In genomic region chr3:179694731-179695130, GRCh38 we compare ENCODE assay signal across 38 cellular contexts.
"Had no signal": no experiment of that assay in that cellular context is flagged by ENCODE, and none has a peak within 500 bp of the region (broad histone marks: within the 10 kb centered on the region; RNA-seq: fewer than 3 reads in every experiment).

No MANE protein-coding gene starts in this region.

- H3K9me3 Mint-ChIP-seq: activated CD4-positive, alpha-beta memory T cell treated with anti-CD3 and anti-CD28 coated beads for 36 hours; activated CD4-positive, alpha-beta T cell treated with anti-CD3 and anti-CD28 coated beads, Interleukin-2, amount 10 ng/mL, durations not matched to agents 24 days and 14 days; activated naive CD4-positive, alpha-beta T cell treated with anti-CD3 and anti-CD28 coated beads, Interleukin-2, amount 10 ng/mL, durations not matched to agents 7 days and 5 days; activated naive CD4-positive, alpha-beta T cell treated with anti-CD3 and anti-CD28 coated beads, Interleukin-2, amount 50 U/mL, for 24 hours; activated naive CD8-positive, alpha-beta T cell treated with anti-CD3 and anti-CD28 coated beads, Interleukin-2, amount 10 ng/mL, durations not matched to agents 7 days and 5 days; activated naive CD8-positive, alpha-beta T cell treated with anti-CD3 and anti-CD28 coated beads, Interleukin-2, amount 50 U/mL, for 24 hours; activated T-cell treated with anti-CD3 and anti-CD28 coated beads, Interleukin-2, amount 50 U/mL, for 24 hours; activated T-helper 2 cell treated with anti-CD3 and anti-CD28 coated beads, Interferon-gamma antibody, Interleukin-2, Interleukin-4, amounts not matched to agents 10 μg/mL and 5 μg/mL and 100 μg/mL, durations not matched to agents 14 hours and 24 hours and 36 hours; brain; central memory CD8-positive, alpha-beta T cell; T-helper 1 cell treated with Interleukin-12 subunit alpha and Interleukin-12 subunit beta and Interleukin-4 antibody, amounts not matched to agents 30 μg/mL and 1 μg/mL, for 36 hours; T-helper 2 cell treated with Interferon-gamma antibody and Interleukin-4, amounts not matched to agents 5 μg/mL and 100 μg/mL, for 36 hours had no signal

- DNase-seq: activated CD4-positive, alpha-beta memory T cell treated with anti-CD3 and anti-CD28 coated beads for 36 hours; activated CD4-positive, alpha-beta T cell treated with anti-CD3 and anti-CD28 coated beads for 4 hours; activated CD4-positive, alpha-beta T cell treated with anti-CD3 and anti-CD28 coated beads, Interleukin-2, amount 10 ng/mL, durations not matched to agents 24 days and 14 days; activated CD4-positive, alpha-beta T cell treated with anti-CD3 and anti-CD28 coated beads, Interleukin-2, amount 50 U/mL, for 1 hour; activated CD4-positive, alpha-beta T cell treated with anti-CD3 and anti-CD28 coated beads, Interleukin-2, amount 50 U/mL, for 4 hours; activated CD4-positive, CD25-positive, alpha-beta regulatory T cell; activated CD8-positive, alpha-beta memory T cell treated with anti-CD3 and anti-CD28 coated beads for 24 hours; activated CD8-positive, alpha-beta memory T cell treated with anti-CD3 and anti-CD28 coated beads, Interleukin-2, amount 10 ng/mL, durations not matched to agents 7 days and 5 days; activated CD8-positive, alpha-beta memory T cell treated with anti-CD3 and anti-CD28 coated beads, Interleukin-2, amount 50 U/mL, for 48 hours; activated CD8-positive, alpha-beta T cell treated with anti-CD3 and anti-CD28 coated beads, Interleukin-2, amount 10 ng/mL, durations not matched to agents 7 days and 5 days; activated effector memory CD4-positive, alpha-beta T cell treated with Interleukin-2 at 50 U/mL for 16 hours; activated gamma-delta T cell; activated naive CD4-positive, alpha-beta T cell treated with anti-CD3 and anti-CD28 coated beads, Interleukin-2, amount 10 ng/mL, durations not matched to agents 7 days and 5 days; activated naive CD4-positive, alpha-beta T cell treated with Interleukin-2 at 50 U/mL for 16 hours; activated naive CD8-positive, alpha-beta T cell treated with anti-CD3 and anti-CD28 coated beads, Interleukin-2, amount 10 ng/mL, durations not matched to agents 7 days and 5 days; activated naive CD8-positive, alpha-beta T cell treated with anti-CD3 and anti-CD28 coated beads, Interleukin-2, amount 50 U/mL, for 24 hours; activated T-cell treated with anti-CD3 and anti-CD28 coated beads, Interleukin-2, amount 50 U/mL, for 24 hours; activated T-cell treated with anti-CD3 and anti-CD28 coated beads, Interleukin-2, amount 50 U/mL, for 48 hours; amygdala; anterior cingulate cortex; caudate nucleus; cerebellar nuclear complex; T-helper 1 cell; T-helper 2 cell; T-helper 9 cell had no signal

- ATAC-seq: activated CD4-positive, CD25-positive, alpha-beta regulatory T cell treated with anti-CD3 and anti-CD28 coated beads, Interleukin-2, amount 50 U/mL, for 24 hours; activated CD8-positive, alpha-beta memory T cell treated with anti-CD3 and anti-CD28 coated beads, Interleukin-2, amount 10 ng/mL, durations not matched to agents 7 days and 5 days; activated CD8-positive, alpha-beta T cell treated with anti-CD3 and anti-CD28 coated beads, Interleukin-2, amount 10 ng/mL, durations not matched to agents 7 days and 5 days; activated naive CD8-positive, alpha-beta T cell treated with anti-CD3 and anti-CD28 coated beads, Interleukin-2, amount 50 U/mL, for 24 hours had no signal

- H3K4me1 Mint-ChIP-seq: activated CD4-positive, alpha-beta T cell treated with anti-CD3 and anti-CD28 coated beads, Interleukin-2, amount 10 ng/mL, durations not matched to agents 24 days and 14 days; activated naive CD4-positive, alpha-beta T cell treated with anti-CD3 and anti-CD28 coated beads, Interleukin-2, amount 10 ng/mL, durations not matched to agents 7 days and 5 days; activated naive CD4-positive, alpha-beta T cell treated with anti-CD3 and anti-CD28 coated beads, Interleukin-2, amount 50 U/mL, for 24 hours; activated naive CD8-positive, alpha-beta T cell treated with anti-CD3 and anti-CD28 coated beads, Interleukin-2, amount 10 ng/mL, durations not matched to agents 7 days and 5 days; activated naive CD8-positive, alpha-beta T cell treated with anti-CD3 and anti-CD28 coated beads, Interleukin-2, amount 50 U/mL, for 24 hours; brain; central memory CD8-positive, alpha-beta T cell had no signal

- H3K27ac ChIP-seq: ascending aorta, cardiac muscle cell, VCaP had no signal

- H3K27me3 ChIP-seq: ascending aorta, cardiac muscle cell had no signal

- H3K36me3 ChIP-seq: ascending aorta had no signal

- H3K4me3 ChIP-seq: ascending aorta, cardiac muscle cell had no signal

- FAIRE-seq: bronchial epithelial cell, TTC549 had no signal

- H3K4me3 Mint-ChIP-seq: activated CD4-positive, alpha-beta memory T cell treated with anti-CD3 and anti-CD28 coated beads for 36 hours; activated CD4-positive, alpha-beta T cell treated with anti-CD3 and anti-CD28 coated beads, Interleukin-2, amount 10 ng/mL, durations not matched to agents 24 days and 14 days; activated CD8-positive, alpha-beta memory T cell treated with anti-CD3 and anti-CD28 coated beads, Interleukin-2, amount 10 ng/mL, durations not matched to agents 7 days and 5 days; activated CD8-positive, alpha-beta T cell treated with anti-CD3 and anti-CD28 coated beads, Interleukin-2, amount 10 ng/mL, durations not matched to agents 7 days and 5 days; activated naive CD4-positive, alpha-beta T cell treated with anti-CD3 and anti-CD28 coated beads, Interleukin-2, amount 10 ng/mL, durations not matched to agents 7 days and 5 days; activated naive CD4-positive, alpha-beta T cell treated with anti-CD3 and anti-CD28 coated beads, Interleukin-2, amount 50 U/mL, for 24 hours; activated naive CD8-positive, alpha-beta T cell; activated naive CD8-positive, alpha-beta T cell treated with anti-CD3 and anti-CD28 coated beads, Interleukin-2, amount 10 ng/mL, durations not matched to agents 7 days and 5 days; activated naive CD8-positive, alpha-beta T cell treated with anti-CD3 and anti-CD28 coated beads, Interleukin-2, amount 50 U/mL, for 24 hours; activated T-cell treated with anti-CD3 and anti-CD28 coated beads, Interleukin-2, amount 50 U/mL, for 24 hours; brain; central memory CD8-positive, alpha-beta T cell; T-helper 1 cell treated with Interleukin-12 subunit alpha and Interleukin-12 subunit beta and Interleukin-4 antibody, amounts not matched to agents 30 μg/mL and 1 μg/mL, for 36 hours; T-helper 2 cell treated with Interferon-gamma antibody and Interleukin-4, amounts not matched to agents 5 μg/mL and 100 μg/mL, for 36 hours had no signal

- H3K9me3 ChIP-seq: ascending aorta had no signal

- H3K27me3 Mint-ChIP-seq: activated CD4-positive, alpha-beta memory T cell treated with anti-CD3 and anti-CD28 coated beads for 36 hours; activated CD4-positive, alpha-beta T cell treated with anti-CD3 and anti-CD28 coated beads, Interleukin-2, amount 10 ng/mL, durations not matched to agents 24 days and 14 days; activated CD8-positive, alpha-beta memory T cell treated with anti-CD3 and anti-CD28 coated beads, Interleukin-2, amount 10 ng/mL, durations not matched to agents 7 days and 5 days; activated naive CD4-positive, alpha-beta T cell treated with anti-CD3 and anti-CD28 coated beads, Interleukin-2, amount 10 ng/mL, durations not matched to agents 7 days and 5 days; activated naive CD4-positive, alpha-beta T cell treated with anti-CD3 and anti-CD28 coated beads, Interleukin-2, amount 50 U/mL, for 24 hours; activated naive CD8-positive, alpha-beta T cell; activated naive CD8-positive, alpha-beta T cell treated with anti-CD3 and anti-CD28 coated beads, Interleukin-2, amount 10 ng/mL, durations not matched to agents 7 days and 5 days; activated naive CD8-positive, alpha-beta T cell treated with anti-CD3 and anti-CD28 coated beads, Interleukin-2, amount 50 U/mL, for 24 hours; activated T-cell treated with anti-CD3 and anti-CD28 coated beads, Interleukin-2, amount 50 U/mL, for 24 hours; brain; central memory CD8-positive, alpha-beta T cell had no signal

- H3K27ac Mint-ChIP-seq: activated CD4-positive, alpha-beta memory T cell treated with anti-CD3 and anti-CD28 coated beads for 36 hours; activated CD4-positive, alpha-beta T cell treated with anti-CD3 and anti-CD28 coated beads, Interleukin-2, amount 10 ng/mL, durations not matched to agents 24 days and 14 days; activated CD8-positive, alpha-beta memory T cell treated with anti-CD3 and anti-CD28 coated beads, Interleukin-2, amount 10 ng/mL, durations not matched to agents 7 days and 5 days; activated CD8-positive, alpha-beta T cell treated with anti-CD3 and anti-CD28 coated beads, Interleukin-2, amount 10 ng/mL, durations not matched to agents 7 days and 5 days; activated naive CD4-positive, alpha-beta T cell treated with anti-CD3 and anti-CD28 coated beads, Interleukin-2, amount 10 ng/mL, durations not matched to agents 7 days and 5 days; activated naive CD4-positive, alpha-beta T cell treated with anti-CD3 and anti-CD28 coated beads, Interleukin-2, amount 50 U/mL, for 24 hours; activated naive CD8-positive, alpha-beta T cell; activated naive CD8-positive, alpha-beta T cell treated with anti-CD3 and anti-CD28 coated beads, Interleukin-2, amount 10 ng/mL, durations not matched to agents 7 days and 5 days; activated naive CD8-positive, alpha-beta T cell treated with anti-CD3 and anti-CD28 coated beads, Interleukin-2, amount 50 U/mL, for 24 hours; activated T-cell treated with anti-CD3 and anti-CD28 coated beads, Interleukin-2, amount 50 U/mL, for 24 hours; activated T-helper 2 cell treated with anti-CD3 and anti-CD28 coated beads, Interferon-gamma antibody, Interleukin-2, Interleukin-4, amounts not matched to agents 10 μg/mL and 5 μg/mL and 100 μg/mL, durations not matched to agents 14 hours and 24 hours and 36 hours; brain; T-helper 1 cell treated with Interleukin-12 subunit alpha and Interleukin-12 subunit beta and Interleukin-4 antibody, amounts not matched to agents 30 μg/mL and 1 μg/mL, for 36 hours; T-helper 2 cell treated with Interferon-gamma antibody and Interleukin-4, amounts not matched to agents 5 μg/mL and 100 μg/mL, for 36 hours had no signal

- H3K4me1 ChIP-seq: ascending aorta had no signal
